2 cellular contexts compared by ENCODE assay signal in genomic region chr20:25229486-25230176, GRCh38.
TF ChIP-seq lines count a peak whose summit lies in the region.

No MANE protein-coding gene starts in this region.

TF ChIP-seq in A549, 52 proteins besides CTCF, POLR2A, EP300 and RAD21 (continued from another document):
- TF ChIP-seq BCL3 (IDR thresholded peaks at IDR 0.05) (no peak), CHD2 (IDR thresholded peaks at IDR 0.05; ENCODE audit: low read length, partially characterized antibody) (no peak), MYC (IDR thresholded peaks at IDR 0.05; ENCODE audit: borderline replicate concordance, low read length) (no peak), ESRRA (IDR thresholded peaks at IDR 0.05; ENCODE audit: borderline replicate concordance, low read length) (no peak), CBX2 (IDR thresholded peaks at IDR 0.05; ENCODE audit: borderline replicate concordance, low read depth) (no peak)

TF ChIP-seq in WTC11, 78 proteins besides CTCF, POLR2A, EP300 and RAD21 (continued from another document):
- no peak for TF ChIP-seq USF2 (CRISPR knock-in tag; IDR thresholded peaks at IDR 0.05)
- TF ChIP-seq TEAD4 (CRISPR knock-in tag; IDR thresholded peaks at IDR 0.05), result no peak
- no peak for TF ChIP-seq AFF4 (CRISPR knock-in tag; IDR thresholded peaks at IDR 0.05; ENCODE audit: borderline replicate concordance)
- no peak for TF ChIP-seq JAZF1 (CRISPR knock-in tag; IDR thresholded peaks at IDR 0.05)
- no peak for TF ChIP-seq SMAD3 (CRISPR knock-in tag; IDR thresholded peaks at IDR 0.05; ENCODE audit: borderline replicate concordance)
- TF ChIP-seq NR1H2 (CRISPR knock-in tag; IDR thresholded peaks at IDR 0.05), result no peak
- no peak for TF ChIP-seq CBFB (CRISPR knock-in tag; IDR thresholded peaks at IDR 0.05; ENCODE audit: low read depth)
- no peak for TF ChIP-seq ARID4B (CRISPR knock-in tag; IDR thresholded peaks at IDR 0.05; ENCODE audit: borderline replicate concordance)
- no peak for TF ChIP-seq CREM (CRISPR knock-in tag; IDR thresholded peaks at IDR 0.05)
- no peak for TF ChIP-seq E2F5 (CRISPR knock-in tag; IDR thresholded peaks at IDR 0.05)
